Comparison of ENCODE assay signal across 1 cellular context in the genomic region with DNA sequence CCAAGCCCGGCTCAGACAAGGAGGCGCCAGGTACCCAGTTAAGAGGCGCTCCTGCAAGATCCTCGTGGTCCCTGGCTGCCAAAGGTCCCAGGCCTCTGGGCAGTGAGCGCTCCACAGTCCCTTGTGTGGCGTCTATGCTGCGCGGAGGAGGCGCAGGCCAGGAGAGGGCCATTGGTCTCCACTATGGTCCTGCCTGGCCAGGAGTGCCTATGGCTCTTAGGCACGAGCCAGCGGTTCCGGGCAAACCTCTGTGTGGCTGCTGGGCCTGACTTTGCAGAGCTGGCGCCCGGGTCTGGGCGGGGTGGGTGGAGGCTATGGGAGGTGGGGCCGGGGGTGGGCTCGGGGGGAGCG.
TF ChIP-seq lines count a peak whose summit lies in the region.

No MANE protein-coding gene starts in this region.

TF ChIP-seq in IMR-90, 13 proteins besides CTCF, POLR2A, EP300 and RAD21 (continued from another document):
- TF ChIP-seq CHD1 (IDR thresholded peaks at IDR 0.05; ENCODE audit: low read depth, low read length) (no peak), MXI1 (IDR thresholded peaks at IDR 0.05; ENCODE audit: borderline replicate concordance, low read depth, low read length) (no peak), RCOR1 (IDR thresholded peaks at IDR 0.05; ENCODE audit: insufficient replicate concordance, low read length) (no peak)
- TF ChIP-seq, protein P1, sequence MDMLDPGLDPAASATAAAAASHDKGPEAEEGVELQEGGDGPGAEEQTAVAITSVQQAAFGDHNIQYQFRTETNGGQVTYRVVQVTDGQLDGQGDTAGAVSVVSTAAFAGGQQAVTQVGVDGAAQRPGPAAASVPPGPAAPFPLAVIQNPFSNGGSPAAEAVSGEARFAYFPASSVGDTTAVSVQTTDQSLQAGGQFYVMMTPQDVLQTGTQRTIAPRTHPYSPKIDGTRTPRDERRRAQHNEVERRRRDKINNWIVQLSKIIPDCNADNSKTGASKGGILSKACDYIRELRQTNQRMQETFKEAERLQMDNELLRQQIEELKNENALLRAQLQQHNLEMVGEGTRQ (IDR thresholded peaks at IDR 0.05; ENCODE audit: low read depth, low read length): no peak
